ENCODE assay signal across 2 cellular contexts in genomic region chr2:47892338-47892730, GRCh38.
TF ChIP-seq lines count a peak whose summit lies in the region.

No MANE protein-coding gene starts in this region.

TF ChIP-seq in A549, 52 proteins besides CTCF, POLR2A, EP300 and RAD21 (continued from another document):
- TF ChIP-seq E2F6 (IDR thresholded peaks at IDR 0.05; ENCODE audit: borderline replicate concordance, low read depth), result no peak
- TF ChIP-seq GATA3 (IDR thresholded peaks at IDR 0.05; ENCODE audit: borderline replicate concordance), result no peak
- no peak for TF ChIP-seq PBX3 (IDR thresholded peaks at IDR 0.05)
- TF ChIP-seq NR3C1 (IDR thresholded peaks at IDR 0.05), result no peak
- TF ChIP-seq MAX (IDR thresholded peaks at IDR 0.05), result no peak
- TF ChIP-seq HES2 (IDR thresholded peaks at IDR 0.05), result no peak

TF ChIP-seq in GM23338, 12 proteins besides CTCF, POLR2A, EP300 and RAD21:
- TF ChIP-seq ZNF462 (CRISPR knock-in tag; IDR thresholded peaks at IDR 0.05) (no peak), POLR2AphosphoS5 (IDR thresholded peaks at IDR 0.05; ENCODE audit: low read depth) (no peak), STAT1 (IDR thresholded peaks at IDR 0.05; ENCODE audit: unreplicated experiment) (no peak), CREB1 (CRISPR knock-in tag; IDR thresholded peaks at IDR 0.05; ENCODE audit: low read depth) (no peak), REST (IDR thresholded peaks at IDR 0.05; ENCODE audit: unreplicated experiment) (no peak), ZNF114 (CRISPR knock-in tag; IDR thresholded peaks at IDR 0.05) (no peak), NANOG (IDR thresholded peaks at IDR 0.05; ENCODE audit: borderline replicate concordance) (no peak), EZH2 (IDR thresholded peaks at IDR 0.05; ENCODE audit: low read depth, unreplicated experiment) (no peak), ETS1 (IDR thresholded peaks at IDR 0.05) (no peak), JUNB (IDR thresholded peaks at IDR 0.05; ENCODE audit: unreplicated experiment) (no peak), EZH2phosphoT487 (IDR thresholded peaks at IDR 0.05; ENCODE audit: unreplicated experiment) (no peak), ZNF331 (CRISPR knock-in tag; IDR thresholded peaks at IDR 0.05; ENCODE audit: low read depth) (no peak)
